Comparison of ENCODE assay signal across 20 cellular contexts in the genomic region with DNA sequence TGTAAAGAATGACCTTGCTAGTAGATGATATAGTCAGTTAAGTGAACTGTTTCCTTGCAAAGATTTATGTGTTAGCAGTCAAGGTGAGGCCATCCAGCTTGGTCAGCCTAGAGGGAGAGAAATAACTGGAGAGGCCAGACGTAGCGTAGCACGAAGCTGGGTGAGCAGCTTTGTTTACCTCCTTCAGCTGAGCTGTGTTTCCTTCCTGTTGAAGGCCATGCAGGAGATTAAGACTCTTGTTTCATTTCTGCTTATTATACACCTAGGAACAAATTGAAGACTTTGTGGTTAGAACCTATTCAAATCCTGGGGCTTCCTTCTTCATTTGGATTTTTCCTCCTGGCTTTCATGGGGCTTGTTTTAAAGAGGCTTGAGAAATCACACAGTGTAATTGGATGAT.
DNase-seq lines count a peak whose midpoint lies in the region; ATAC-seq, FAIRE-seq and TF ChIP-seq lines count a peak whose summit lies in the region.
"Had no signal": no experiment of that assay in that cellular context is flagged by ENCODE, and none has a peak within 500 bp of the region (broad histone marks: within the 10 kb centered on the region; RNA-seq: fewer than 3 reads in every experiment).

No MANE protein-coding gene starts in this region.

- H2AK5ac ChIP-seq in IMR-90 (ENCODE audit: low read depth, low read length) (no peak overlapping the region; the same call in 1 of the 2 replicates), H1 (ENCODE audit: low read depth, low read length) (no peak overlapping the region)

- no peaks in the 10 kb centered on the region for H3K27me3 ChIP-seq in IMR-90 (ENCODE audit: control insufficient read depth, insufficient read depth, low read length)
- H3K27me3 ChIP-seq in H1 (replicated peaks in 1 of 4; ENCODE audit: control insufficient read depth in 3 of 4, extremely low read depth in 1 of 4, insufficient read depth in 3 of 4, low read length in 3 of 4), result no peaks in the 10 kb centered on the region
- no peaks in the 10 kb centered on the region for H3K27me3 ChIP-seq in CD8-positive, alpha-beta memory T cell (ENCODE audit: insufficient read depth, low read length, poor library complexity, severe bottlenecking)

- no peak overlapping the region for H4K5ac ChIP-seq in IMR-90 (ENCODE audit: low read depth, low read length)
- H4K5ac ChIP-seq in H1 (ENCODE audit: insufficient read length, low read depth, low read length), result no peak overlapping the region

- POLR2A ChIA-PET in IMR-90 (lab: Charles Lee; ENCODE audit: unreplicated experiment), result no interaction called here
- POLR2A ChIA-PET in H1 (lab: Charles Lee; ENCODE audit: partially characterized antibody), result no interaction called here
- POLR2A ChIA-PET in CD8-positive, alpha-beta memory T cell (lab: Charles Lee), result no interaction called here

- H3K9me1 ChIP-seq in IMR-90 (ENCODE audit: insufficient read depth, low read length), result no peaks in the 10 kb centered on the region; the same call in 1 of the 2 replicates

- no peaks in the 10 kb centered on the region for H3K23me2 ChIP-seq in H1 (ENCODE audit: low read depth, low read length)

- BruUV-seq in IMR-90 (replicated peaks; lab: Mats Ljungman, UMichigan), result no TSS peak

- no peak overlapping the region for H2BK5ac ChIP-seq in IMR-90 (ENCODE audit: low read depth, low read length, poor library complexity, severe bottlenecking)
- H2BK5ac ChIP-seq in H1 (ENCODE audit: low read depth, low read length), result no peak overlapping the region

- no peak overlapping the region for H2AFZ ChIP-seq in IMR-90 (replicated peaks; ENCODE audit: low read length, poor library complexity)
- H2AFZ ChIP-seq in H1 (ENCODE audit: low read length), result no peak overlapping the region

- in situ Hi-C loops in IMR-90 (cut with MboI; ENCODE audit: low sequenced_read_pairs), result loop anchor here (25.0 kb wide), 1 partner anchor 434 kb away; a partner anchor contains a TSS

- no peak overlapping the region for H3K14ac ChIP-seq in IMR-90 (replicated peaks; ENCODE audit: low read depth, low read length)
- no peak overlapping the region for H3K14ac ChIP-seq in H1 (ENCODE audit: insufficient read length)

- H3K9me3 Mint-ChIP-seq in stimulated activated memory B cell treated with anti-CD40 and anti-IgM and Interleukin-4, amounts not matched to agents 10 μg/mL and 1 μg/mL and 100 μg/mL, for 72 hours, result no peaks in the 10 kb centered on the region
- H3K9me3 Mint-ChIP-seq in CD8-positive, alpha-beta memory T cell, result no peaks in the 10 kb centered on the region
- H3K9me3 Mint-ChIP-seq: CD4-positive, alpha-beta T cell had no signal

- H3K18ac ChIP-seq in IMR-90 (ENCODE audit: low read depth, low read length), result no peak overlapping the region
- H3K18ac ChIP-seq in H1 (ENCODE audit: extremely low read depth, low read length), result no peak overlapping the region

- H3K9ac ChIP-seq in IMR-90 (ENCODE audit: low read depth, low read length) (no peak overlapping the region), H1 (replicated peaks in 1 of 4; ENCODE audit: extremely low read depth in 1 of 4, low read depth in 3 of 4, low read length in 3 of 4) (no peak overlapping the region)

- no peaks in the 10 kb centered on the region for H3K36me3 ChIP-seq in IMR-90 (ENCODE audit: control insufficient read depth, insufficient read depth, low read length)
- H3K36me3 ChIP-seq in H1 (ENCODE audit: control insufficient read depth in 2 of 4, insufficient read depth in 4 of 4, low read length in 3 of 4), result no peaks in the 10 kb centered on the region
- H3K36me3 ChIP-seq in CD8-positive, alpha-beta memory T cell (ENCODE audit: insufficient read depth, low read length), result no peaks in the 10 kb centered on the region
- H3K36me3 ChIP-seq: HAP-1 had no signal

- no peak overlapping the region for H4K91ac ChIP-seq in IMR-90 (ENCODE audit: insufficient read depth, low read depth, low read length)
- no peak overlapping the region for H4K91ac ChIP-seq in H1 (replicated peaks; ENCODE audit: insufficient read length, low read length)

- no peak overlapping the region for H2AK9ac ChIP-seq in IMR-90 (replicated peaks; ENCODE audit: low read depth, low read length, poor library complexity)

- peaks cover 16% of the 10 kb centered on the region for H3K4me1 Mint-ChIP-seq in stimulated activated memory B cell treated with anti-CD40 and anti-IgM and Interleukin-4, amounts not matched to agents 10 μg/mL and 1 μg/mL and 100 μg/mL, for 72 hours
- H3K4me1 Mint-ChIP-seq in CD8-positive, alpha-beta memory T cell, result peaks cover 0 to 7% (median 6%) of the 10 kb centered on the region in 3 donors

- H4K20me1 ChIP-seq in IMR-90 (ENCODE audit: insufficient read depth, low read length) (no peaks in the 10 kb centered on the region; the same call in 1 of the 2 replicates), H1 (replicated peaks in 1 of 2; ENCODE audit: control insufficient read depth in 1 of 2, insufficient read depth in 2 of 2, low read length in 2 of 2) (no peaks in the 10 kb centered on the region)

- H2BK15ac ChIP-seq in IMR-90 (ENCODE audit: low read depth, low read length) (no peak overlapping the region; the same call in 2 of the 3 replicates), H1 (ENCODE audit: low read length) (no peak overlapping the region)

- no peak overlapping the region for H3K4me3 Mint-ChIP-seq in stimulated activated memory B cell treated with anti-CD40 and anti-IgM and Interleukin-4, amounts not matched to agents 10 μg/mL and 1 μg/mL and 100 μg/mL, for 72 hours
- no peak overlapping the region for H3K4me3 Mint-ChIP-seq in CD8-positive, alpha-beta memory T cell
- H3K4me3 Mint-ChIP-seq: CD4-positive, alpha-beta T cell had no signal

- ATAC-seq in IMR-90 (ENCODE audit: low read depth) (no peak), HG02884 (IDR thresholded peaks at IDR 0.05; ENCODE audit: unreplicated experiment) (no peak)
- peak; percentile 74 for ATAC-seq in stimulated activated memory B cell treated with anti-CD40 and anti-IgM and Interleukin-4, amounts not matched to agents 10 μg/mL and 1 μg/mL and 100 μg/mL, for 72 hours

- H3K56ac ChIP-seq in IMR-90 (ENCODE audit: extremely low read depth, insufficient read depth, low read length), result no peak overlapping the region
- no peak overlapping the region for H3K56ac ChIP-seq in H1 (replicated peaks; ENCODE audit: insufficient read length, low read depth, low read length)

- FAIRE-seq in GM12892 (lab: Jason Lieb, UNC) (peak; percentile 5), H1 (lab: Jason Lieb, UNC) (no peak), urothelium cell line (lab: Jason Lieb, UNC) (no peak)

- peaks cover 16% of the 10 kb centered on the region for H3K27me3 Mint-ChIP-seq in stimulated activated memory B cell treated with anti-CD40 and anti-IgM and Interleukin-4, amounts not matched to agents 10 μg/mL and 1 μg/mL and 100 μg/mL, for 72 hours
- H3K27me3 Mint-ChIP-seq in CD8-positive, alpha-beta memory T cell, result peaks cover 3 to 4% of the 10 kb centered on the region in 2 donors

- TF ChIP-seq CTCF in IMR-90 (conservative IDR thresholded peaks at IDR 0.05; ENCODE audit: low read depth, low read length) (no peak), H1 (IDR thresholded peaks at IDR 0.05; ENCODE audit: control extremely low read depth in 1 of 3, insufficient read depth in 1 of 3, low read depth in 1 of 3, low read length in 3 of 3) (no peak)

- no peak overlapping the region for H4K8ac ChIP-seq in IMR-90 (ENCODE audit: low read depth in 2 of 2, low read length in 2 of 2)
- no peak overlapping the region for H4K8ac ChIP-seq in H1 (ENCODE audit: extremely low read depth, insufficient read depth, low read length)

- no peak overlapping the region for H3K27ac Mint-ChIP-seq in stimulated activated memory B cell treated with anti-CD40 and anti-IgM and Interleukin-4, amounts not matched to agents 10 μg/mL and 1 μg/mL and 100 μg/mL, for 72 hours
- no peak overlapping the region for H3K27ac Mint-ChIP-seq in CD8-positive, alpha-beta memory T cell
- H3K27ac Mint-ChIP-seq: CD4-positive, alpha-beta T cell had no signal

- no peak overlapping the region for H2BK120ac ChIP-seq in IMR-90 (ENCODE audit: low read depth, low read length)
- H2BK120ac ChIP-seq in H1 (replicated peaks; ENCODE audit: low read depth, low read length), result no peak overlapping the region

- dilution Hi-C loops in IMR-90 (cut with HindIII; ENCODE audit: low sequenced_read_pairs, unreplicated experiment), result no loop called here

- no CpG with 5 or more reads among the region's 3 CpGs for WGBS in IMR-90 (ENCODE audit: extremely low coverage in 2 of 2, insufficient read length in 1 of 2), 2 experiments
- WGBS in H1 (ENCODE audit: extremely low coverage in 1 of 2, insufficient coverage in 1 of 2, insufficient read length in 1 of 2, insufficient replicate concordance in 2 of 2, low coverage in 1 of 2, low lambda C conversion rate in 2 of 2, missing lambda C conversion rate in 1 of 2), 2 experiments, result 96% methylated on average over 3 of the region's 3 CpGs; no CpG with 5 or more reads in 1 of the 2 experiments

- H2BK20ac ChIP-seq in IMR-90 (ENCODE audit: low read depth, low read length) (0 out of 2 replicates have a peak overlapping the region, but pooled peaks have one; percentile 30), H1 (ENCODE audit: low read length) (0 out of 2 replicates have a peak overlapping the region, but pooled peaks have one; percentile 49)

- H3K4me1 ChIP-seq in IMR-90 (ENCODE audit: control insufficient read depth, insufficient read depth, low read length), result peaks cover 3% of the 10 kb centered on the region
- peaks cover 0 to 11% (median 3%) of the 10 kb centered on the region in 4 experiments; a peak in 2 of 7 replicates for H3K4me1 ChIP-seq in H1 (replicated peaks in 1 of 4; ENCODE audit: control insufficient read depth in 3 of 4, insufficient read depth in 4 of 4, low read length in 3 of 4)
- H3K4me1 ChIP-seq in CD8-positive, alpha-beta memory T cell (ENCODE audit: insufficient read depth, low read length), result no peaks in the 10 kb centered on the region
- H3K4me1 ChIP-seq: HAP-1 had no signal

- no peaks in the 10 kb centered on the region for H3K79me1 ChIP-seq in IMR-90 (ENCODE audit: low read depth in 1 of 2, low read length in 2 of 2)
- no peaks in the 10 kb centered on the region for H3K79me1 ChIP-seq in H1 (ENCODE audit: low read depth, low read length)

- no peak overlapping the region for H3K27ac ChIP-seq in IMR-90 (ENCODE audit: insufficient read depth, low read length)
- no peak overlapping the region for H3K27ac ChIP-seq in H1 (ENCODE audit: low read depth, low read length)
- no peak overlapping the region for H3K27ac ChIP-seq in CD8-positive, alpha-beta memory T cell (ENCODE audit: low read depth, low read length)

- TF ChIP-seq POLR2A in GM12892 (IDR thresholded peaks at IDR 0.05; ENCODE audit: low read depth, low read length) (no peak), IMR-90 (IDR thresholded peaks at IDR 0.05; ENCODE audit: low read depth, low read length) (no peak), H1 (IDR thresholded peaks at IDR 0.05; ENCODE audit: control extremely low read depth in 1 of 2, low read depth in 2 of 2, low read length in 2 of 2) (no peak)

- DNase-seq in GM12892 (ENCODE audit: insufficient read length), result no peak
- no peak for DNase-seq in IMR-90
- no peak for DNase-seq in H1 (ENCODE audit: low read depth in 1 of 2, low spot score in 2 of 2)
- DNase-seq in CD8-positive, alpha-beta memory T cell, result no peak
- no peak for DNase-seq in urothelium cell line (ENCODE audit: low spot score)
- DNase-seq: Calu3; CD4-positive, alpha-beta T cell; DMS53; KBM-7; NCI-H1048; NCI-H146; NCI-H2081 treated with DMSO at 0.1 percent for 48 hours; NCI-H510A; NCI-H774; RPMI8226; SIG-M5; T-helper 2 cell had no signal

- H3K9me3 ChIP-seq in IMR-90 (ENCODE audit: control insufficient read depth, insufficient read depth, low read length), result no peaks in the 10 kb centered on the region
- no peaks in the 10 kb centered on the region for H3K9me3 ChIP-seq in H1 (ENCODE audit: insufficient read depth in 2 of 2, low read depth in 1 of 2, low read length in 1 of 2)
- no peaks in the 10 kb centered on the region for H3K9me3 ChIP-seq in CD8-positive, alpha-beta memory T cell (ENCODE audit: low read length)
- H3K9me3 ChIP-seq: HAP-1 had no signal

- intact Hi-C loops in IMR-90 (cut with micrococcal nuclease), result no loop called here

- TF ChIP-seq RAD21 in IMR-90 (IDR thresholded peaks at IDR 0.05; ENCODE audit: low read length) (no peak), H1 (IDR thresholded peaks at IDR 0.05 in 1 of 2, conservative IDR thresholded peaks at IDR 0.05 in 1 of 2; ENCODE audit: low read depth in 2 of 2, low read length in 2 of 2) (no peak)

- H3K4ac ChIP-seq in IMR-90 (ENCODE audit: low read depth, low read length) (no peak overlapping the region), H1 (replicated peaks; ENCODE audit: insufficient read length, low read depth, low read length) (no peak overlapping the region)

- H3K23ac ChIP-seq in IMR-90 (ENCODE audit: low read depth, low read length), result no peak overlapping the region
- H3K23ac ChIP-seq in H1 (ENCODE audit: insufficient read length), result no peak overlapping the region

- H3K4me2 ChIP-seq in IMR-90 (ENCODE audit: low read depth, low read length), result no peak overlapping the region
- no peak overlapping the region for H3K4me2 ChIP-seq in H1 (ENCODE audit: insufficient read depth in 1 of 2, low read depth in 2 of 2, low read length in 2 of 2)

- CTCF ChIA-PET in IMR-90 (lab: Yijun Ruan, JAX) (no interaction called here), H1 (lab: Charles Lee; ENCODE audit: partially characterized antibody) (no interaction called here)
- CTCF ChIA-PET in CD8-positive, alpha-beta memory T cell (lab: Charles Lee), result interaction anchor here (1.9 kb wide), 1 partner anchor 24 kb away, joined by 5 read pairs; no protein-coding TSS in a partner anchor

- H3K36me3 Mint-ChIP-seq in stimulated activated memory B cell treated with anti-CD40 and anti-IgM and Interleukin-4, amounts not matched to agents 10 μg/mL and 1 μg/mL and 100 μg/mL, for 72 hours, result no peaks in the 10 kb centered on the region
- no peaks in the 10 kb centered on the region for H3K36me3 Mint-ChIP-seq in CD8-positive, alpha-beta memory T cell

- H3K79me2 ChIP-seq in H1 (ENCODE audit: control insufficient read depth in 1 of 2, insufficient read depth in 2 of 2, low read length in 2 of 2), result no peaks in the 10 kb centered on the region

- TF ChIP-seq EP300 in H1 (IDR thresholded peaks at IDR 0.05; ENCODE audit: borderline replicate concordance in 1 of 2, low read depth in 2 of 2, low read length in 2 of 2), result no peak

- no peak overlapping the region for H2BK12ac ChIP-seq in H1 (ENCODE audit: low read depth, low read length)

- H3K4me3 ChIP-seq in IMR-90 (ENCODE audit: insufficient read depth, low read depth, low read length) (no peak overlapping the region), H1 (ENCODE audit: extremely low read depth in 1 of 4, insufficient read depth in 2 of 4, low read depth in 3 of 4, low read length in 4 of 4) (no peak overlapping the region)
- no peak overlapping the region for H3K4me3 ChIP-seq in CD8-positive, alpha-beta memory T cell (ENCODE audit: low read length)
- H3K4me3 ChIP-seq: HAP-1 had no signal
